Comparison of ENCODE assay signal across 1 cellular context in genomic region chr6:13674533-13675190, GRCh38.
TF ChIP-seq lines count a peak whose summit lies in the region.

No MANE protein-coding gene starts in this region.

TF ChIP-seq in GM12878, 131 proteins besides CTCF, POLR2A, EP300 and RAD21:
- no peak for TF ChIP-seq RAD51 (IDR thresholded peaks at IDR 0.05)
TF ChIP-seq in GM12878: peak in this region for 0.
